ENCODE assay signal across 8 cellular contexts in the genomic region with DNA sequence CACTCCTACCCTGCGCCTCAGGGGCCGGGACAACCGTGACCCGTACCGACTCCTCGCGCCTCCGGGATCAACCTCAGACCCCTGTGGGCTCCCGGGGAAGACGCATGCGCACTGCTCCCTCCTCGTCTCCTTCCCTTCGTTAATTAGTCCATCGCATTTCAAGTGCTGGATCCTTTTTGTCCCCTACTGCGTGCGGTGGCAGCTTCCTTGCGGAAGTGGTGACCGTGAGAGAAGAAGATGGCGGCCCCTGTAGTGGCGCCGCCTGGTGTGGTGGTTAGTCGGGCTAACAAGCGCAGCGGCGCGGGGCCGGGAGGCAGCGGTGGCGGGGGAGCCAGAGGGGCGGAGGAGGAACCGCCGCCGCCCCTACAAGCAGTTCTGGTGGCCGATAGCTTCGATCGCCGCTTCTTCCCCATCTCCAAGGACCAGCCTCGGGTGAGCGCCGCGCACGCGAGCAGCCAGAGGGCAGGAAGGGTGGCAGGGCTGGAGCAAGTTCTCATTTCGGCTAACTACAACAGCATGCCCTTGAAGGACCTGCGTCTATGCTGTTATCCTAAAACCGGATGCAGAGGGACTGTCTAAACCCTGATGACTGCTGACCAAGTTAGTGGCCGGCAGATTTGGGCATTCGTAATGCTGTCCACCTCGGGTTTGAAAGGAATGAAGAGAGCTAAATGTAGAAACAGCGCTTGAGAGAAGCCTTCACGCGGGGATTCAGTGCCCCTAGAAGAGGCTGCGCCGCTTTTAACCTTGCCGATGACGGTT.
A peak's percentile ranks its signal among the peaks of the same experiment; 100 is the strongest.
DNase-seq lines count a peak whose midpoint lies in the region; ATAC-seq and TF ChIP-seq lines count a peak whose summit lies in the region.

A gene (plus strand): TSS at position 210 of the 762 bp plus-strand sequence. CDS start 28 bp downstream, at position 238.

- TF ChIP-seq CTCF in AG10803 (conservative IDR thresholded peaks at IDR 0.05; ENCODE audit: low read length), result peak; percentile 34

- ATAC-seq in GM19023 (IDR thresholded peaks at IDR 0.05; ENCODE audit: unreplicated experiment) (peak; percentile 88), HG03280 (IDR thresholded peaks at IDR 0.05; ENCODE audit: unreplicated experiment) (peak; percentile 87)
- ATAC-seq in central memory CD8-positive, alpha-beta T cell (replicated peaks; ENCODE audit: extremely low read depth, poor library complexity, severe bottlenecking), result peak; percentile 89

- DNase-seq in AG10803 (ENCODE audit: low read depth), result peak; percentile 94
- DNase-seq in NCI-H345 treated with DMSO at 0.1 percent for 48 hours (lab: John Stamatoyannopoulos, UW; ENCODE audit: unreplicated experiment), result peak; percentile 91
- DNase-seq in activated CD4-positive, CD25-positive, alpha-beta regulatory T cell treated with anti-CD3 and anti-CD28 coated beads, Interleukin-2, amount 50 U/mL, for 16 hours (ENCODE audit: low read depth, low spot score), result peak; percentile 76
- peak; percentile 64 to 71 for DNase-seq in central memory CD8-positive, alpha-beta T cell (ENCODE audit: low spot score in 2 of 2)
- peak; percentile 95 for DNase-seq in islet precursor cell
- peak; percentile 92 for DNase-seq in stimulated activated CD4-positive, alpha-beta T cell treated with anti-CD3 and anti-CD28 coated beads, Interleukin-15, amount 100 ng/mL, for 24 hours

- peak within 1 kb of the TSS; percentile 94 for H3K4me3 Mint-ChIP-seq in central memory CD8-positive, alpha-beta T cell

- H3K4me3 ChIP-seq in AG10803 (ENCODE audit: low read length), result peak within 1 kb of the TSS; percentile 97

- H3K4me1 Mint-ChIP-seq in central memory CD8-positive, alpha-beta T cell, result peaks cover 44% of the 10 kb centered on the region

- H3K27ac Mint-ChIP-seq in central memory CD8-positive, alpha-beta T cell (ENCODE audit: low read depth), result peak within 1 kb of the TSS; percentile 92

- H3K9me3 Mint-ChIP-seq in central memory CD8-positive, alpha-beta T cell, result no peaks in the 10 kb centered on the region

- no peaks in the 10 kb centered on the region for H3K27me3 Mint-ChIP-seq in central memory CD8-positive, alpha-beta T cell

- H3K36me3 Mint-ChIP-seq in central memory CD8-positive, alpha-beta T cell (ENCODE audit: insufficient read depth), result peaks cover 21% of the 10 kb centered on the region

Comparison
In these comparisons a context has a peak if more than half of its experiments do, and no peak if none do; other contexts are left out.
1. Peak in every context shown above with its lines: DNase-seq, ATAC-seq and H3K4me3 ChIP-seq.